In the genomic region with DNA sequence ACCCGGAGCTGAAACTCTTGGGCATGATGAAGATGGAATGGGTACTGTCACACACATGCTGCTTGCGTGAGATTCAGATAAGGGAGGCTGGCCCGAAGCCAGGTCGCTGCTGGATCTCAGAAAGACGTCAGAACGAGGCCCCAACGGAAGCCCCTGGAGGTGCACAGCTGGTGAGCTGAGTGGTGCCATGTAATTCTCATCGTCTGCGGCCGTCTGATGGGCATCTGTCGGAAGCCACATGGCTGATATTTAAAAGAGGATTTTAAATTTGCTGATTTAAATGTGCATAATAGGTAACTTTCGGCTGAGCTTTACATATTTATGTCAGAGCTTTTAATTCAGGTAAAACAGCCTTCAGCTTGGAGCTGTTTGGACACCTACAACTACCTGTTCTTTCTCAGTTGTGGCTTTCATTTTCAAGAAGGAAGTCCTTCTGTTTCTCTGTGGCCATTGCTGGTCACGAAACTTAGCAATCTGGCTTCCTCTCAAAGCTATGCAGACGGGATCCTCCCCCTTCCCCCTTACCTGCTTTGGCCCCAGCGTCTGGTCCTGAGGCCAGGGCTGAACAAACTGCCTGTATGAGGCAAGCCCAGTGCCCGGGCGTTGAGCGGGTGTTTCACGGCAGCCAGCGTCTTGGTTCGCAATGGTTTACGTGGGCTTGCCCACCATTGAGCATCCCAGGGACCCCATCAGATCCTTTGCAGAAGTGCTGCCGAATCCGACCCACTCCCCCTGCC, we compare ENCODE assay signal across 8 cellular contexts. TPM values are rescaled to one million over a fixed set of nuclear protein-coding genes. Genes with fewer than 3 reads are reported as not detected.
DNase-seq lines count a peak whose midpoint lies in the region; ATAC-seq and TF ChIP-seq lines count a peak whose summit lies in the region.

No MANE protein-coding gene starts in this region.

- H3K4me3 ChIP-seq in brain microvascular endothelial cell (ENCODE audit: low read depth, low read length) = no peak overlapping the region

- ATAC-seq in GM19438 (IDR thresholded peaks at IDR 0.05; ENCODE audit: low read depth, unreplicated experiment) (peak; percentile 51), HG03558 (IDR thresholded peaks at IDR 0.05; ENCODE audit: extremely low read depth, unreplicated experiment) (peak; percentile 55)

- H3K27ac ChIP-seq in 22Rv1 = peak overlapping the region; percentile 90
- H3K27ac ChIP-seq in brain microvascular endothelial cell = no peak overlapping the region

- peak; percentile 81 for DNase-seq in T-helper 9 cell
- peak; percentile 55 for DNase-seq in brain microvascular endothelial cell
- peak; percentile 81 for DNase-seq in mucosa of gallbladder (ENCODE audit: low spot score)
- DNase-seq in stimulated activated naive CD4-positive, alpha-beta T cell treated with Interleukin-2 at 50 U/mL for 16 hours (lab: John Stamatoyannopoulos, UW) = peak; percentile 66
- DNase-seq in SIG-M5 (lab: John Stamatoyannopoulos, UW) = no peak

- H3K36me3 ChIP-seq in brain microvascular endothelial cell (replicated peaks) = no peaks in the 10 kb centered on the region

- in situ Hi-C loops in brain microvascular endothelial cell (cut with HindIII; ENCODE audit: low pct_ligation_motif_present, low sequenced_read_pairs) = no loop called here

- H3K27me3 ChIP-seq in brain microvascular endothelial cell (replicated peaks) = no peaks in the 10 kb centered on the region

- TF ChIP-seq CTCF in 22Rv1 (IDR thresholded peaks at IDR 0.05) (no peak), brain microvascular endothelial cell (IDR thresholded peaks at IDR 0.05; ENCODE audit: low read depth, low read length, missing control alignments) (no peak)

RNA-seq across cellular contexts. Expression of gene SLCO4A1, which starts 9.2 kb away (rescaled TPM):
- 5.9 TPM for total RNA-seq in mucosa of gallbladder

RNA-seq across cellular contexts. Expression of gene NTSR1, which starts 57.2 kb away (rescaled TPM):
- total RNA-seq in mucosa of gallbladder = 0.40 TPM
